ENCODE assay signal across 8 cellular contexts in the genomic region with DNA sequence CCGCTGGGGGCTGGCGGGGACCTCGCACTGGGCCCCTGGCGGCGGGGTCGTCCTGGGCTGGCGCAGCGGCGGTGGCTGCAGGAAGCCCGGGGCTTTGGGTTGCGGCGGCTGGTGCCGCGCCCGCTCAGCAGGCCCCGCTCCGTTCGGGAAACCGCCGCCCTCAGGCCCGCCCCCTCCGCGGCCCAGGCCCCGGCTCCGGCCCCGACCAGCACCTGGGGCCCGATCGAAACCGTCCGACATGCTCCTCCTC. TPM values are rescaled to one million over a fixed set of nuclear protein-coding genes. Genes with fewer than 3 reads are reported as not detected.
DNase-seq lines count a peak whose midpoint lies in the region; ATAC-seq and TF ChIP-seq lines count a peak whose summit lies in the region.
"Not testable (repeated sequence)": the region's sequence is repeated elsewhere in the genome, so short reads cannot be mapped to it uniquely, and the experiment has no call there.

No MANE protein-coding gene starts in this region.

- WGBS in adrenal gland, 4 donors, result 0% methylated on average over 1 to 28 of the region's 30 CpGs

- peaks cover 34% of the 10 kb centered on the region for H3K36me3 ChIP-seq in OCI-LY3 (replicated peaks; ENCODE audit: low read depth, low read length)
- H3K36me3 ChIP-seq in adrenal gland (replicated peaks in 1 of 2); mucosa of descending colon (ENCODE audit: low read depth): not testable (repeated sequence)

- not testable (repeated sequence) for TF ChIP-seq CTCF in C4-2B (conservative IDR thresholded peaks at IDR 0.05); OCI-LY3 (IDR thresholded peaks at IDR 0.05; ENCODE audit: low read depth, low read length); adrenal gland (IDR thresholded peaks at IDR 0.05); fibroblast of villous mesenchyme (IDR thresholded peaks at IDR 0.05; ENCODE audit: insufficient read depth, low read depth, low read length); mucosa of descending colon (IDR thresholded peaks at IDR 0.05)

- not testable (repeated sequence) for H3K36me3 Mint-ChIP-seq in stimulated activated memory B cell treated with anti-CD40 and anti-IgM and Interleukin-4, amounts not matched to agents 10 μg/mL and 1 μg/mL and 100 μg/mL, for 72 hours

- peak overlapping the region; percentile 96; the same call in 1 of the 2 replicates for H3K4me2 ChIP-seq in OCI-LY3 (ENCODE audit: low read length)

- H3K4me1 Mint-ChIP-seq in stimulated activated memory B cell treated with anti-CD40 and anti-IgM and Interleukin-4, amounts not matched to agents 10 μg/mL and 1 μg/mL and 100 μg/mL, for 72 hours, result peaks cover 15% of the 10 kb centered on the region

- peaks cover 50% of the 10 kb centered on the region for H3K79me2 ChIP-seq in OCI-LY3 (ENCODE audit: low read length)

- peaks cover 41% of the 10 kb centered on the region for H3K4me1 ChIP-seq in OCI-LY3 (ENCODE audit: low read length)
- peaks cover 15 to 41% of the 10 kb centered on the region in 2 donors for H3K4me1 ChIP-seq in adrenal gland (replicated peaks in 1 of 2)
- H3K4me1 ChIP-seq in mucosa of descending colon (ENCODE audit: low read depth), result peaks cover 22% of the 10 kb centered on the region

- H3K27me3 ChIP-seq in OCI-LY3 (ENCODE audit: low read depth, low read length); adrenal gland: not testable (repeated sequence)

- H3K9ac ChIP-seq in OCI-LY3 (ENCODE audit: low read length), result peak overlapping the region; percentile 97

- peak overlapping the region; percentile 89 for H3K4me3 Mint-ChIP-seq in stimulated activated memory B cell treated with anti-CD40 and anti-IgM and Interleukin-4, amounts not matched to agents 10 μg/mL and 1 μg/mL and 100 μg/mL, for 72 hours

- intact Hi-C loops in adrenal gland (cut with DNase I), result loop anchor here in 1 of 2 donors (2.0 kb wide), 1 partner anchor 46 kb away; a partner anchor contains a TSS
- intact Hi-C loops in mucosa of descending colon (cut with DNase I, micrococcal nuclease), result not testable (repeated sequence)

- not testable (repeated sequence) for H3K9me3 ChIP-seq in OCI-LY3 (ENCODE audit: insufficient read depth, low read length); adrenal gland (replicated peaks in 1 of 3); mucosa of descending colon

- H3K9me3 Mint-ChIP-seq in stimulated activated memory B cell treated with anti-CD40 and anti-IgM and Interleukin-4, amounts not matched to agents 10 μg/mL and 1 μg/mL and 100 μg/mL, for 72 hours, result not testable (repeated sequence)

- H2AFZ ChIP-seq in OCI-LY3 (ENCODE audit: low read depth, low read length), result peak overlapping the region; percentile 70; the same call in 1 of the 2 replicates

- ATAC-seq in GM21367 (IDR thresholded peaks at IDR 0.05; ENCODE audit: unreplicated experiment) (peak; percentile 86), HG03039 (IDR thresholded peaks at IDR 0.05; ENCODE audit: unreplicated experiment) (peak; percentile 89), mucosa of descending colon (peak; percentile 94)
- peak; percentile 95 for ATAC-seq in stimulated activated memory B cell treated with anti-CD40 and anti-IgM and Interleukin-4, amounts not matched to agents 10 μg/mL and 1 μg/mL and 100 μg/mL, for 72 hours

- peak overlapping the region; percentile 95 for H3K27ac Mint-ChIP-seq in stimulated activated memory B cell treated with anti-CD40 and anti-IgM and Interleukin-4, amounts not matched to agents 10 μg/mL and 1 μg/mL and 100 μg/mL, for 72 hours

- H3K27ac ChIP-seq in C4-2B, result peak overlapping the region; percentile 95
- peak overlapping the region; percentile 80 for H3K27ac ChIP-seq in OCI-LY3 (ENCODE audit: low read length)
- H3K27ac ChIP-seq in adrenal gland, result peak overlapping the region; percentile 32 to 99 (median 93)

- peaks cover 14% of the 10 kb centered on the region; the same call in 1 of the 2 replicates for H4K20me1 ChIP-seq in OCI-LY3 (ENCODE audit: insufficient read depth, low read length)

- H3K4me3 ChIP-seq in OCI-LY3 (ENCODE audit: low read length) (peak overlapping the region; percentile 85), adrenal gland (peak overlapping the region; percentile 16 to 86 (median 44)), fibroblast of villous mesenchyme (ENCODE audit: low read depth, low read length) (peak overlapping the region; percentile 91), mucosa of descending colon (peak overlapping the region; percentile 87)

- DNase-seq in adrenal gland, result peak in 2 of 7 donors; percentile 84 to 85
- DNase-seq in fibroblast of villous mesenchyme (ENCODE audit: low read depth); mucosa of descending colon: not testable (repeated sequence)

- H3K27me3 Mint-ChIP-seq in stimulated activated memory B cell treated with anti-CD40 and anti-IgM and Interleukin-4, amounts not matched to agents 10 μg/mL and 1 μg/mL and 100 μg/mL, for 72 hours, result not testable (repeated sequence)

- TF ChIP-seq POLR2A in adrenal gland (IDR thresholded peaks at IDR 0.05), result not testable (repeated sequence)

RNA-seq across cellular contexts. Expression of a gene that starts 0.3 kb away (rescaled TPM):
- 100 to 1,000 TPM in 1 of 8 donors, 10 to 100 TPM in 7; 74.3 to 262 (median 84.6) TPM for total RNA-seq in adrenal gland
- polyA plus RNA-seq in adrenal gland, result 100 to 1,000 TPM in 1 of 3 donors, 10 to 100 TPM in 2; 54.8 to 122 (median 66.2) TPM
- total RNA-seq in fibroblast of villous mesenchyme, result 91.2 and 123 TPM in 2 replicates
- 10 to 100 TPM; 54.0 to 83.5 (median 57.8) TPM for total RNA-seq in mucosa of descending colon

RNA-seq across cellular contexts. Expression of a gene that starts 41.6 kb away (rescaled TPM):
- total RNA-seq in adrenal gland, result under 1 TPM in 7 of 8 donors, not detected in 1; 0.34 to 0.96 (median 0.65) TPM
- 1 to 10 TPM in 2 of 3 donors, under 1 TPM in 1; 0.37 to 1.0 (median 1.0) TPM for polyA plus RNA-seq in adrenal gland
- 3.9 and 7.8 TPM in 2 replicates for total RNA-seq in fibroblast of villous mesenchyme
- 1 to 10 TPM; 1.3 to 2.9 (median 1.7) TPM for total RNA-seq in mucosa of descending colon

RNA-seq across cellular contexts. Expression of a gene that starts 46.4 kb away (rescaled TPM):
- total RNA-seq in adrenal gland, result 100 to 1,000 TPM in 1 of 8 donors, 10 to 100 TPM in 7; 43.1 to 104 (median 62.5) TPM
- polyA plus RNA-seq in adrenal gland, result 10 to 100 TPM in 2 of 3 donors, 1 to 10 TPM in 1; 6.9 to 62.2 (median 12.2) TPM
- total RNA-seq in fibroblast of villous mesenchyme, result 58.6 and 80.3 TPM in 2 replicates
- total RNA-seq in mucosa of descending colon, result 100 to 1,000 TPM; 111 to 121 (median 119) TPM
